Comparison of ENCODE assay signal across 21 cellular contexts in the genomic region with DNA sequence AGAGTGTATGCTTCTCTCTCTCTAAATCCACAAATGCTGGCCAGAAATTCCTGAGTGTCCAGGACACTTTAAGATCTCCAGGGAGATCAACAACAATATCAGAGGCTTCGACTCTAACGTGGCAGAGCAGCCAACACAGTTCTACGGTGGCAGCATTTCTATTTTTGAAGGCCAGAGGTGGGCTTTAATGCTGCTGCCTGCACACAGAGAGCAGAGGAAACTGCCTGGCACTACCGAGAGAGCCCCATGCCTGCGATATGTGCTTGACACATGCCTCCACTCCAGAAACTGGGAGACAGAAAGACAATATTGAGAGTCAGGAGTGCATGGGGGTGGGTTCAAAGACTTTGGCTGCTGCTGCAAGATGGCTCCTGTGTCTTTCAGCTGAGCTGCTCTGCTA.
"Had no signal": no experiment of that assay in that cellular context is flagged by ENCODE, and none has a peak within 500 bp of the region (broad histone marks: within the 10 kb centered on the region; RNA-seq: fewer than 3 reads in every experiment).

No MANE protein-coding gene starts in this region.

- DNase-seq: KBM-7, MV-4-11, NCI-H1092, NCI-H1105 treated with DMSO at 0.1 percent for 48 hours, NCI-H1417 treated with DMSO at 0.1 percent for 48 hours, NCI-H146, NCI-H1694 treated with DMSO at 0.1 percent for 48 hours, NCI-H1930, NCI-H2081, NCI-H2107, NCI-H226, NCI-H446, NCI-H510A, NCI-H524 treated with DMSO at 0.1 percent for 48 hours, NCI-H69, NCI-H774, RPMI8226, SHP77 treated with DMSO at 0.1 percent for 48 hours, SJCRH30 had no signal

- H3K36me3 ChIP-seq: SJCRH30 had no signal

- ATAC-seq: SK-N-SH treated with all-trans-retinoic acid at 6 μM for 48 hours had no signal

- H3K4me3 ChIP-seq: SJCRH30 had no signal

- H3K27ac ChIP-seq: HL-60, SJCRH30 had no signal

- H3K9me3 ChIP-seq: SJCRH30 had no signal
